Comparison of ENCODE assay signal across 29 cellular contexts in genomic region chr6:46370622-46371021, GRCh38.
DNase-seq lines count a peak whose midpoint lies in the region; ATAC-seq, FAIRE-seq and TF ChIP-seq lines count a peak whose summit lies in the region.
"Had no signal": no experiment of that assay in that cellular context is flagged by ENCODE, and none has a peak within 500 bp of the region (broad histone marks: within the 10 kb centered on the region; RNA-seq: fewer than 3 reads in every experiment).

No MANE protein-coding gene starts in this region.

- H3K27ac ChIP-seq in GM12878 (ENCODE audit: control insufficient read depth, insufficient read depth) (no peak overlapping the region), mesenchymal stem cell (ENCODE audit: low read length, poor library complexity, severe bottlenecking) (no peak overlapping the region)
- H3K27ac ChIP-seq: BLaER1, epithelial cell of prostate, heart left ventricle, pancreas, RWPE1, VCaP had no signal

- H2BK12ac ChIP-seq in mesenchymal stem cell (ENCODE audit: low read length in 2 of 2), result no peak overlapping the region

- H3K9me3 Mint-ChIP-seq in chondrocyte (ENCODE audit: low read depth), result no peaks in the 10 kb centered on the region
- H3K9me3 Mint-ChIP-seq: activated naive CD4-positive, alpha-beta T cell treated with anti-CD3 and anti-CD28 coated beads, Interleukin-2, amount 50 U/mL, for 24 hours; nephron had no signal

- H3K9ac ChIP-seq in GM12878 (ENCODE audit: control insufficient read depth, insufficient read depth, low read length) (no peak overlapping the region), mesenchymal stem cell (ENCODE audit: low read length) (no peak overlapping the region)
- H3K9ac ChIP-seq: BLaER1, SK-N-SH had no signal

- H2AFZ ChIP-seq in GM12878 (ENCODE audit: control insufficient read depth, low read depth, low read length), result no peak overlapping the region
- no peak overlapping the region for H2AFZ ChIP-seq in mesenchymal stem cell (ENCODE audit: low read depth, low read length)

- no peak overlapping the region for H4K8ac ChIP-seq in mesenchymal stem cell (ENCODE audit: low read length)

- no peak overlapping the region for H3K23ac ChIP-seq in mesenchymal stem cell (ENCODE audit: low read length in 2 of 2)

- H2BK15ac ChIP-seq in mesenchymal stem cell (ENCODE audit: low read depth, poor library complexity, severe bottlenecking), result no peak overlapping the region

- SMC1A ChIA-PET in GM12878 (lab: Charles Lee; ENCODE audit: uncharacterized antibody, unreplicated experiment), result interaction anchor here (0.9 to 1.0 kb wide), 2 partner anchors 38 to 119 kb away, joined by 3 read pairs; no protein-coding TSS in a partner anchor

- POLR2A ChIA-PET in GM12878 (lab: Charles Lee), result no interaction called here

- intact Hi-C loops in GM12878 (cut with micrococcal nuclease; ENCODE audit: unreplicated experiment), result no loop called here

- no peak for DNase-seq in GM19239 (ENCODE audit: insufficient read length, low spot score)
- peak; percentile 57 for DNase-seq in LHCN-M2 (ENCODE audit: low read depth)
- no peak for DNase-seq in GM12878 (ENCODE audit: low read depth, low spot score)
- peak; percentile 36 for DNase-seq in mesenchymal stem cell
- no peak for DNase-seq in stimulated activated CD4-positive, alpha-beta T cell treated with anti-CD3 and anti-CD28 coated beads, Interleukin-15, amount 100 ng/mL, for 24 hours
- DNase-seq in stimulated activated naive CD4-positive, alpha-beta T cell treated with Interleukin-2 at 50 U/mL for 16 hours (lab: John Stamatoyannopoulos, UW), result no peak
- DNase-seq in chondrocyte (ENCODE audit: low spot score), result no peak
- DNase-seq in COLO668 (lab: John Stamatoyannopoulos, UW; ENCODE audit: unreplicated experiment), result no peak
- DNase-seq: activated CD4-positive, alpha-beta T cell treated with anti-CD3 and anti-CD28 coated beads, Interleukin-2, amount 50 U/mL, for 4 hours; aorta; central memory CD4-positive, alpha-beta T cell; heart left ventricle; Karpas-422; NCI-H1048; NCI-H187; NCI-H2171 treated with DMSO at 0.1 percent for 48 hours; NCI-H524; pancreas; right cardiac atrium; SK-N-SH; stimulated activated CD4-positive, alpha-beta T cell treated with anti-CD3 and anti-CD28 coated beads, Interleukin-12 subunit alpha, Interleukin-12 subunit beta, amount 100 ng/mL, for 4 hours; stimulated activated CD4-positive, alpha-beta T cell treated with anti-CD3 and anti-CD28 coated beads, Interleukin-4, amount 100 ng/mL, for 4 hours; stimulated activated naive CD8-positive, alpha-beta T cell treated with anti-CD3 and anti-CD28 coated beads, Interleukin-15, Interleukin-2, amounts not matched to agents 100 U/mL and 50 U/mL, for 24 hours had no signal

- H3K4me3 Mint-ChIP-seq in chondrocyte (ENCODE audit: unreplicated experiment), result no peak overlapping the region
- H3K4me3 Mint-ChIP-seq: activated naive CD4-positive, alpha-beta T cell treated with anti-CD3 and anti-CD28 coated beads, Interleukin-2, amount 50 U/mL, for 24 hours; nephron had no signal

- H3K4me1 ChIP-seq in GM12878 (ENCODE audit: control insufficient read depth, insufficient read depth, low read length), result no peaks in the 10 kb centered on the region
- no peaks in the 10 kb centered on the region for H3K4me1 ChIP-seq in mesenchymal stem cell (ENCODE audit: control insufficient read depth, insufficient read depth, low read depth, low read length)
- H3K4me1 ChIP-seq: BLaER1, pancreas had no signal

- no peak overlapping the region for H4K91ac ChIP-seq in mesenchymal stem cell (ENCODE audit: low read length)

- no peak for TF ChIP-seq CTCF in GM12878 (IDR thresholded peaks at IDR 0.05 in 2 of 3, conservative IDR thresholded peaks at IDR 0.05 in 1 of 3; ENCODE audit: control insufficient read depth in 2 of 3, extremely low read depth in 1 of 3, insufficient read depth in 1 of 3, low read depth in 3 of 3, low read length in 3 of 3)
- no peak for TF ChIP-seq CTCF in chondrocyte (IDR thresholded peaks at IDR 0.05)

- H3K18ac ChIP-seq in mesenchymal stem cell (ENCODE audit: low read depth in 1 of 2, low read length in 2 of 2), result no peak overlapping the region

- RAD21 ChIA-PET in GM12878 (lab: Charles Lee; ENCODE audit: unreplicated experiment), result no interaction called here

- H3K4ac ChIP-seq in mesenchymal stem cell (ENCODE audit: low read depth in 1 of 2, low read length in 2 of 2), result no peak overlapping the region

- H3K79me2 ChIP-seq in GM12878 (ENCODE audit: control insufficient read depth, insufficient read depth, low read length), result no peaks in the 10 kb centered on the region

- H3K4me3 ChIP-seq in GM12878 (no peak overlapping the region), mesenchymal stem cell (ENCODE audit: insufficient read depth in 1 of 2, low read depth in 1 of 2, low read length in 2 of 2) (no peak overlapping the region)
- H3K4me3 ChIP-seq: BLaER1, heart left ventricle, pancreas had no signal

- H3K79me1 ChIP-seq in mesenchymal stem cell (replicated peaks; ENCODE audit: low read length, poor library complexity, severe bottlenecking), result no peaks in the 10 kb centered on the region

- H3K4me2 ChIP-seq in GM12878 (ENCODE audit: control insufficient read depth, insufficient read depth) (no peak overlapping the region), mesenchymal stem cell (ENCODE audit: low read length, poor library complexity, severe bottlenecking) (no peak overlapping the region)
- H3K4me2 ChIP-seq: BLaER1, SK-N-SH had no signal

- TF ChIP-seq EP300 in GM12878 (IDR thresholded peaks at IDR 0.05; ENCODE audit: borderline replicate concordance in 1 of 2, control insufficient read depth in 1 of 2, low read depth in 2 of 2, low read length in 2 of 2), result no peak

- FAIRE-seq in GM19239 (lab: Jason Lieb, UNC) (peak; percentile 40), GM12878 (lab: Jason Lieb, UNC) (no peak)
- FAIRE-seq: pancreas had no signal

- no peak overlapping the region for H3K27ac Mint-ChIP-seq in chondrocyte (ENCODE audit: unreplicated experiment)
- H3K27ac Mint-ChIP-seq: activated naive CD4-positive, alpha-beta T cell treated with anti-CD3 and anti-CD28 coated beads, Interleukin-2, amount 50 U/mL, for 24 hours had no signal

- in situ Hi-C loops in GM12878 (cut with MboI), result no loop called here

- H3K9me3 ChIP-seq in GM12878 (replicated peaks; ENCODE audit: control insufficient read depth, insufficient read depth, low read length) (no peaks in the 10 kb centered on the region), mesenchymal stem cell (ENCODE audit: control insufficient read depth, low read length) (no peaks in the 10 kb centered on the region)
- H3K9me3 ChIP-seq: BLaER1, heart left ventricle, pancreas, SK-N-SH had no signal

- H2BK5ac ChIP-seq in mesenchymal stem cell (ENCODE audit: low read depth, low read length, poor library complexity, severe bottlenecking), result no peak overlapping the region

- BruUV-seq in GM12878 (replicated peaks; lab: Mats Ljungman, UMichigan), result no TSS peak

- H3K27me3 ChIP-seq in GM12878 (replicated peaks in 1 of 2; ENCODE audit: control insufficient read depth in 2 of 2, insufficient read depth in 2 of 2, low read length in 1 of 2), result no peaks in the 10 kb centered on the region
- no peaks in the 10 kb centered on the region for H3K27me3 ChIP-seq in mesenchymal stem cell (ENCODE audit: control insufficient read depth in 1 of 2, insufficient read depth in 1 of 2, low read length in 2 of 2)
- H3K27me3 ChIP-seq: BLaER1, heart left ventricle, pancreas had no signal

- H3K14ac ChIP-seq in mesenchymal stem cell (ENCODE audit: low read length in 2 of 2), result no peak overlapping the region

- H3K4me1 Mint-ChIP-seq in chondrocyte (ENCODE audit: low read depth), result no peaks in the 10 kb centered on the region
- H3K4me1 Mint-ChIP-seq: activated naive CD4-positive, alpha-beta T cell treated with anti-CD3 and anti-CD28 coated beads, Interleukin-2, amount 50 U/mL, for 24 hours had no signal

- no peak overlapping the region for H2AK5ac ChIP-seq in mesenchymal stem cell (ENCODE audit: low read length, severe bottlenecking)

- CTCF ChIA-PET in GM12878 (lab: Yijun Ruan, JAX), result no interaction called here

- H3K27me3 Mint-ChIP-seq in chondrocyte (ENCODE audit: low read depth), result no peaks in the 10 kb centered on the region

- no peaks in the 10 kb centered on the region for H4K20me1 ChIP-seq in GM12878 (ENCODE audit: control insufficient read depth, insufficient read depth)
- H4K20me1 ChIP-seq: BLaER1 had no signal

- no peaks in the 10 kb centered on the region for H3K36me3 Mint-ChIP-seq in chondrocyte (ENCODE audit: low read depth)
- H3K36me3 Mint-ChIP-seq: activated naive CD4-positive, alpha-beta T cell treated with anti-CD3 and anti-CD28 coated beads, Interleukin-2, amount 50 U/mL, for 24 hours had no signal

- H3K36me3 ChIP-seq in GM12878 (ENCODE audit: control insufficient read depth in 2 of 2, insufficient read depth in 2 of 2, low read length in 1 of 2) (no peaks in the 10 kb centered on the region), mesenchymal stem cell (ENCODE audit: control insufficient read depth in 1 of 2, insufficient read depth in 2 of 2, low read depth in 1 of 2, low read length in 2 of 2) (no peaks in the 10 kb centered on the region)
- H3K36me3 ChIP-seq: BLaER1, heart left ventricle, pancreas had no signal

- no peak for TF ChIP-seq RAD21 in GM12878 (IDR thresholded peaks at IDR 0.05; ENCODE audit: insufficient read depth, low read depth, low read length)

- no peak; the same call in 2 of the 3 replicates for ATAC-seq in GM12878
- ATAC-seq: pancreas; stimulated activated naive CD8-positive, alpha-beta T cell treated with anti-CD3 and anti-CD28 coated beads, Interleukin-15, Interleukin-2, amounts not matched to agents 100 U/mL and 50 U/mL, for 24 hours had no signal

- no peak for TF ChIP-seq POLR2A in GM12878 (IDR thresholded peaks at IDR 0.05; ENCODE audit: low read depth, low read length)

- WGBS in GM12878 (ENCODE audit: insufficient coverage, insufficient replicate concordance, low lambda C conversion rate, missing lambda C conversion rate), result 47% methylated on average over 1 of the region's 1 CpG
- 20% methylated on average over 1 of the region's 1 CpG for WGBS in mesenchymal stem cell

- no peak overlapping the region for H2BK120ac ChIP-seq in mesenchymal stem cell (ENCODE audit: low read depth, low read length)

TF ChIP-seq in GM12878, 131 proteins besides CTCF, POLR2A, EP300 and RAD21:
- TF ChIP-seq NR2F1 (conservative IDR thresholded peaks at IDR 0.05) (peak; percentile 35; the same call in 1 of the 2 replicates), SMAD5 (IDR thresholded peaks at IDR 0.05; ENCODE audit: low read depth) (no peak), MEF2B (IDR thresholded peaks at IDR 0.05; ENCODE audit: partially characterized antibody, poor library complexity, severe bottlenecking) (no peak), ASH2L (IDR thresholded peaks at IDR 0.05; ENCODE audit: borderline replicate concordance, low read depth) (no peak)

Comparison
In these comparisons a context has a peak if more than half of its experiments do, and no peak if none do; other contexts are left out.
1. DNase-seq: peak in LHCN-M2 (single experiment) and mesenchymal stem cell (single experiment); none in GM19239 (single experiment), GM12878 (single experiment), stimulated activated CD4-positive, alpha-beta T cell treated with anti-CD3 and anti-CD28 coated beads, Interleukin-15, amount 100 ng/mL, for 24 hours (single experiment), stimulated activated naive CD4-positive, alpha-beta T cell treated with Interleukin-2 at 50 U/mL for 16 hours (single experiment), chondrocyte (single experiment) and COLO668 (single experiment).